24 cellular contexts compared by ENCODE assay signal in genomic region chr7:158093156-158093796, GRCh38.
DNase-seq lines count a peak whose midpoint lies in the region; ATAC-seq, FAIRE-seq and TF ChIP-seq lines count a peak whose summit lies in the region.
"Had no signal": no experiment of that assay in that cellular context is flagged by ENCODE, and none has a peak within 500 bp of the region (broad histone marks: within the 10 kb centered on the region; RNA-seq: fewer than 3 reads in every experiment).

No MANE protein-coding gene starts in this region.

- intact Hi-C loops in kidney (cut with DNase I) (no loop called here), posterior vena cava (cut with DNase I) (no loop called here), upper lobe of right lung (cut with DNase I) (no loop called here)

- no peak for FAIRE-seq in kidney (lab: Jason Lieb, UNC)
- FAIRE-seq: A549, GM12878, HTR-8/SVneo had no signal

- no peak overlapping the region for H3K9ac ChIP-seq in kidney (ENCODE audit: low read length in 2 of 2)
- H3K9ac ChIP-seq: SK-N-SH had no signal

- H3K27ac ChIP-seq in HEK293 (ENCODE audit: extremely low read depth, low read depth, low read length) = no peak overlapping the region
- no peak overlapping the region for H3K27ac ChIP-seq in kidney (ENCODE audit: low read depth in 2 of 2, low read length in 2 of 2)
- no peak overlapping the region for H3K27ac ChIP-seq in upper lobe of right lung
- H3K27ac ChIP-seq: A549, RWPE1 had no signal

- H3K9me3 ChIP-seq in HEK293 (ENCODE audit: control insufficient read depth, insufficient read depth, low read depth, low read length) = no peaks in the 10 kb centered on the region
- H3K9me3 ChIP-seq in kidney (ENCODE audit: control insufficient read depth in 1 of 2, low read length in 2 of 2) = no peaks in the 10 kb centered on the region
- H3K9me3 ChIP-seq in upper lobe of right lung = no peaks in the 10 kb centered on the region
- H3K9me3 ChIP-seq: A549 had no signal

- peak; percentile 17 for DNase-seq in kidney
- peak; percentile 49 for DNase-seq in posterior vena cava (ENCODE audit: low spot score)
- DNase-seq in upper lobe of right lung = peak; percentile 31
- no peak for DNase-seq in activated naive CD4-positive, alpha-beta T cell treated with Interleukin-2 at 50 U/mL for 16 hours
- no peak for DNase-seq in G401 (ENCODE audit: low spot score)
- DNase-seq: DMS79 treated with DMSO at 0.1 percent for 48 hours; HCEC 1CT; KG1; NCI-H1092 treated with DMSO at 0.1 percent for 48 hours; NCI-H146; NCI-H2029 treated with DMSO at 0.1 percent for 48 hours; NCI-H226; NCI-H510A treated with DMSO at 0.1 percent for 48 hours; NCI-H774; NK-92 treated with Interleukin-12 subunit alpha and Interleukin-12 subunit beta, amount 100 ng/mL, for 24 hours; SIG-M5; SK-N-SH had no signal

- H3K4me3 ChIP-seq in HEK293 (ENCODE audit: low read depth, low read length) = no peak overlapping the region
- no peak overlapping the region for H3K4me3 ChIP-seq in kidney (ENCODE audit: low read length in 2 of 2)
- no peak overlapping the region for H3K4me3 ChIP-seq in upper lobe of right lung
- H3K4me3 ChIP-seq: A549, GM12878, GM23338 had no signal

- H3K4me1 ChIP-seq in HEK293 (ENCODE audit: control insufficient read depth, insufficient read depth, low read length) (no peaks in the 10 kb centered on the region), kidney (ENCODE audit: control insufficient read depth in 1 of 2, insufficient read depth in 1 of 2, low read depth in 1 of 2, low read length in 2 of 2) (no peaks in the 10 kb centered on the region), upper lobe of right lung (no peaks in the 10 kb centered on the region)
- H3K4me1 ChIP-seq: A549 had no signal

- in situ Hi-C loops in G401 (cut with HindIII; ENCODE audit: low sequenced_read_pairs) = no loop called here

- CTCF ChIA-PET in HEK293 (lab: Yijun Ruan, JAX) = no interaction called here

- ATAC-seq in upper lobe of right lung (no peak), HG02571 (IDR thresholded peaks at IDR 0.05; ENCODE audit: unreplicated experiment) (no peak)
- ATAC-seq: A549, GM12878, GM23338 had no signal

- TF ChIP-seq CTCF in HEK293 (tag by site-specific recombination; IDR thresholded peaks at IDR 0.05) (no peak), kidney (IDR thresholded peaks at IDR 0.05; ENCODE audit: borderline replicate concordance, extremely low read depth, insufficient read depth) (no peak), upper lobe of right lung (IDR thresholded peaks at IDR 0.05) (no peak)

- no peaks in the 10 kb centered on the region for H3K36me3 ChIP-seq in HEK293 (ENCODE audit: control insufficient read depth in 2 of 2, insufficient read depth in 1 of 2, low read length in 2 of 2)
- no peaks in the 10 kb centered on the region for H3K36me3 ChIP-seq in kidney (ENCODE audit: control insufficient read depth in 1 of 2, insufficient read depth in 2 of 2, low read length in 2 of 2)
- H3K36me3 ChIP-seq in upper lobe of right lung = no peaks in the 10 kb centered on the region

- no peaks in the 10 kb centered on the region for H3K27me3 ChIP-seq in upper lobe of right lung

- POLR2A ChIA-PET in HEK293 (lab: Yijun Ruan, JAX) = no interaction called here

TF ChIP-seq in HEK293, 187 proteins besides CTCF, POLR2A, EP300 and RAD21 (continues in another document):
- TF ChIP-seq HOXD13 (CRISPR knock-in tag; IDR thresholded peaks at IDR 0.05; ENCODE audit: borderline replicate concordance) (peak; percentile 57; the same call in 1 of the 2 replicates), ZNF138 (tag by site-specific recombination; IDR thresholded peaks at IDR 0.05; ENCODE audit: borderline replicate concordance) (no peak), ZNF175 (tag by site-specific recombination; IDR thresholded peaks at IDR 0.05) (no peak), ZNF677 (tag by site-specific recombination; IDR thresholded peaks at IDR 0.05) (no peak), ZNF701 (tag by site-specific recombination; IDR thresholded peaks at IDR 0.05) (no peak), ZFP37 (tag by site-specific recombination; IDR thresholded peaks at IDR 0.05) (no peak), TCF7L2 (IDR thresholded peaks at IDR 0.05; ENCODE audit: borderline replicate concordance, low read depth, low read length) (no peak), ZNF221 (tag by site-specific recombination; IDR thresholded peaks at IDR 0.05; ENCODE audit: borderline replicate concordance) (no peak), ZNF561 (tag by site-specific recombination; IDR thresholded peaks at IDR 0.05; ENCODE audit: borderline replicate concordance) (no peak), OSR2 (tag by site-specific recombination; IDR thresholded peaks at IDR 0.05) (0 out of 2 replicates have a peak, but pooled peaks have one; percentile 39), ZNF366 (tag by site-specific recombination; conservative IDR thresholded peaks at IDR 0.05) (peak; percentile 27; the same call in 1 of the 2 replicates), ZNF560 (tag by site-specific recombination; IDR thresholded peaks at IDR 0.05; ENCODE audit: borderline replicate concordance) (no peak), PRDM2 (tag by site-specific recombination; IDR thresholded peaks at IDR 0.05; ENCODE audit: borderline replicate concordance) (no peak), ZBTB1 (tag by site-specific recombination; IDR thresholded peaks at IDR 0.05) (no peak), WT1 (tag by site-specific recombination; IDR thresholded peaks at IDR 0.05) (no peak), ZNF792 (tag by site-specific recombination; IDR thresholded peaks at IDR 0.05) (no peak), ZNF558 (tag by site-specific recombination; IDR thresholded peaks at IDR 0.05) (no peak), ZNF335 (tag by site-specific recombination; conservative IDR thresholded peaks at IDR 0.05) (no peak), INSM2 (tag by site-specific recombination; IDR thresholded peaks at IDR 0.05) (no peak)

Comparison
In these comparisons a context has a peak if more than half of its experiments do, and no peak if none do; other contexts are left out.
1. DNase-seq: peak in kidney (single experiment), posterior vena cava (single experiment) and upper lobe of right lung (single experiment); none in activated naive CD4-positive, alpha-beta T cell treated with Interleukin-2 at 50 U/mL for 16 hours (single experiment) and G401 (single experiment).